Comparison of ENCODE assay signal across 8 cellular contexts in genomic region chr17:47841488-47842308, GRCh38. TPM values are rescaled to one million over a fixed set of nuclear protein-coding genes. Genes with fewer than 3 reads are reported as not detected.
DNase-seq lines count a peak whose midpoint lies in the region; ATAC-seq, FAIRE-seq and TF ChIP-seq lines count a peak whose summit lies in the region.

No MANE protein-coding gene starts in this region.

- peak overlapping the region; percentile 45; the same call in 1 of the 2 replicates for H3K9ac ChIP-seq in KMS-11

- H3K4me3 Mint-ChIP-seq in naive thymus-derived CD4-positive, alpha-beta T cell = peak overlapping the region; percentile 84 to 99 (median 94)

- intact Hi-C loops in naive thymus-derived CD4-positive, alpha-beta T cell (cut with micrococcal nuclease) = loop anchor here (1.0 to 10.0 kb wide), 10 partner anchors 10 to 776 kb away; partner anchors contain the start of genes LRRC46 (in 2 of the 2), MRPL10 (in 2 of the 2), PNPO (in 2 of the 2) and HOXB8 (in 1 of the 2)

- H3K4me3 ChIP-seq in AG04449 (ENCODE audit: low read depth, low read length) (peak overlapping the region; percentile 69), KMS-11 (IDR thresholded peaks at IDR 0.05; ENCODE audit: insufficient read depth, low read depth, low read length) (no peak overlapping the region), bronchial epithelial cell (ENCODE audit: low read depth, low read length) (peak overlapping the region; percentile 90)
- H3K4me3 ChIP-seq in naive thymus-derived CD4-positive, alpha-beta T cell (ENCODE audit: low read length) = peak overlapping the region; percentile 95

- peaks cover 0 to 4% (median 0%) of the 10 kb centered on the region in 5 donors for H3K36me3 Mint-ChIP-seq in naive thymus-derived CD4-positive, alpha-beta T cell

- H3K27ac Mint-ChIP-seq in naive thymus-derived CD4-positive, alpha-beta T cell = peak overlapping the region; percentile 55 to 93 (median 86)

- H3K79me2 ChIP-seq in KMS-11 (ENCODE audit: insufficient read depth, low read depth) = no peaks in the 10 kb centered on the region

- peak overlapping the region; percentile 79; the same call in 1 of the 2 replicates for H3K4me2 ChIP-seq in KMS-11

- ATAC-seq in naive thymus-derived CD4-positive, alpha-beta T cell = no peak
- no peak for ATAC-seq in GM18867 (IDR thresholded peaks at IDR 0.05; ENCODE audit: unreplicated experiment)

- peaks cover 9 to 46% (median 36%) of the 10 kb centered on the region in 7 donors for H3K4me1 Mint-ChIP-seq in naive thymus-derived CD4-positive, alpha-beta T cell

- no peaks in the 10 kb centered on the region for H4K20me1 ChIP-seq in KMS-11 (ENCODE audit: insufficient read depth)

- no peak overlapping the region for H3K27ac ChIP-seq in KMS-11
- H3K27ac ChIP-seq in naive thymus-derived CD4-positive, alpha-beta T cell (ENCODE audit: low read depth, low read length) = peak overlapping the region; percentile 75

- POLR2A ChIA-PET in AG04449 (lab: Yijun Ruan, JAX) = interaction anchor here (0.5 to 1.3 kb wide), 3 partner anchors 10 to 114 kb away, joined by 3 to 6 read pairs (median 5); partner anchors contain the start of genes LRRC46, MRPL10 and SP2
- POLR2A ChIA-PET in naive thymus-derived CD4-positive, alpha-beta T cell (lab: Charles Lee) = interaction anchor here (0.6 to 5.0 kb wide), 10 partner anchors 10 to 610 kb away, joined by 3 to 42 read pairs (median 4); partner anchors contain the start of genes CDK5RAP3, LRRC46, MRPL10 and SP2

- no peaks in the 10 kb centered on the region for H3K9me3 Mint-ChIP-seq in naive thymus-derived CD4-positive, alpha-beta T cell

- H3K4me1 ChIP-seq in KMS-11 (ENCODE audit: low read depth, poor library complexity, severe bottlenecking) = peaks cover 14% of the 10 kb centered on the region
- H3K4me1 ChIP-seq in naive thymus-derived CD4-positive, alpha-beta T cell (ENCODE audit: control insufficient read depth in 2 of 2, insufficient read depth in 2 of 2, low read length in 2 of 2) = peaks cover 19 to 21% of the 10 kb centered on the region in 2 donors

- DNase-seq in AG04449 (ENCODE audit: low read depth, low spot score) (no peak), bronchial epithelial cell (ENCODE audit: low read depth) (no peak), NCI-H69 (lab: John Stamatoyannopoulos, UW) (no peak), occipital lobe (lab: John Stamatoyannopoulos, UW) (no peak)
- DNase-seq in naive thymus-derived CD4-positive, alpha-beta T cell = no peak
- no peak for DNase-seq in activated effector memory CD4-positive, alpha-beta T cell treated with Interleukin-2 at 50 U/mL for 16 hours

- no peaks in the 10 kb centered on the region for H3K36me3 ChIP-seq in KMS-11 (ENCODE audit: insufficient read depth)
- H3K36me3 ChIP-seq in bronchial epithelial cell (ENCODE audit: control insufficient read depth, insufficient read depth, low read length) = peaks cover 4% of the 10 kb centered on the region
- peaks cover 0 to 24% (median 0%) of the 10 kb centered on the region in 3 experiments for H3K36me3 ChIP-seq in naive thymus-derived CD4-positive, alpha-beta T cell (ENCODE audit: control insufficient read depth in 2 of 3, insufficient read depth in 3 of 3, low read length in 3 of 3)

- H3K27me3 ChIP-seq in KMS-11 (ENCODE audit: insufficient read depth, low read depth) (peaks cover 18% of the 10 kb centered on the region), bronchial epithelial cell (ENCODE audit: control insufficient read depth, insufficient read depth, low read length) (no peaks in the 10 kb centered on the region)
- peaks cover 0 to 13% of the 10 kb centered on the region in 2 donors for H3K27me3 ChIP-seq in naive thymus-derived CD4-positive, alpha-beta T cell (ENCODE audit: control insufficient read depth in 2 of 2, insufficient read depth in 2 of 2, low read length in 2 of 2)

- peaks cover 14 to 30% (median 25%) of the 10 kb centered on the region in 5 donors for H3K27me3 Mint-ChIP-seq in naive thymus-derived CD4-positive, alpha-beta T cell

- no peaks in the 10 kb centered on the region for H3K9me3 ChIP-seq in naive thymus-derived CD4-positive, alpha-beta T cell (ENCODE audit: control insufficient read depth in 2 of 3, low read length in 3 of 3)

- FAIRE-seq in bronchial epithelial cell (lab: Jason Lieb, UNC) = no peak

- H2AFZ ChIP-seq in KMS-11 (ENCODE audit: low read depth) = peak overlapping the region; percentile 95

- no peak for TF ChIP-seq CTCF in AG04449 (IDR thresholded peaks at IDR 0.05; ENCODE audit: insufficient read depth, low read length, missing control alignments)
- peak; percentile 70; the same call in 1 of the 2 replicates for TF ChIP-seq CTCF in KMS-11 (conservative IDR thresholded peaks at IDR 0.05; ENCODE audit: low read depth, low read length)
- TF ChIP-seq CTCF in bronchial epithelial cell (IDR thresholded peaks at IDR 0.05; ENCODE audit: insufficient read depth, low read length, severe bottlenecking) = no peak

- CTCF ChIA-PET in AG04449 (lab: Yijun Ruan, JAX) = interaction anchor here (0.6 to 32.3 kb wide), 31 partner anchors 9 to 283 kb away, joined by 3 to 1547 read pairs (median 6); partner anchors contain the start of genes CDK5RAP3, LRRC46, MRPL10 and OSBPL7
- CTCF ChIA-PET in naive thymus-derived CD4-positive, alpha-beta T cell (lab: Charles Lee) = interaction anchor here (0.6 to 11.5 kb wide), 7 partner anchors 11 to 129 kb away, joined by 3 to 290 read pairs (median 6); partner anchors contain the start of genes CDK5RAP3, LRRC46, MRPL10 and OSBPL7

RNA-seq across cellular contexts. Expression of gene SCRN2, which starts 0.6 kb away (rescaled TPM):
- total RNA-seq in bronchial epithelial cell (23.7 and 28.2 TPM in 2 replicates), occipital lobe (17.8 TPM)
- total RNA-seq in naive thymus-derived CD4-positive, alpha-beta T cell = 10 to 100 TPM; 33.4 to 55.9 (median 41.4) TPM
- polyA plus RNA-seq in naive thymus-derived CD4-positive, alpha-beta T cell = 10 to 100 TPM; 27.5 to 34.8 TPM

RNA-seq across cellular contexts. Expression of gene SP6, which starts 9.3 kb away (rescaled TPM):
- total RNA-seq in bronchial epithelial cell (0.79 and 2.4 TPM in 2 replicates), occipital lobe (0.16 TPM)
- total RNA-seq in naive thymus-derived CD4-positive, alpha-beta T cell = under 1 TPM in 3 of 5 experiments, not detected in 2; 0.16 to 0.29 (median 0.22) TPM
- polyA plus RNA-seq in naive thymus-derived CD4-positive, alpha-beta T cell = under 1 TPM in 1 of 2 donors, not detected in 1; 0.05 TPM

RNA-seq across cellular contexts. Expression of gene LRRC46, which starts 10.2 kb away (rescaled TPM):
- not detected in 2 replicates for total RNA-seq in bronchial epithelial cell
- total RNA-seq in naive thymus-derived CD4-positive, alpha-beta T cell = 1 to 10 TPM in 2 of 5 experiments, under 1 TPM in 3; 0.20 to 1.7 (median 0.66) TPM
- polyA plus RNA-seq in naive thymus-derived CD4-positive, alpha-beta T cell = 1 to 10 TPM; 1.2 to 1.8 TPM
- not detected for total RNA-seq in occipital lobe

RNA-seq across cellular contexts. Expression of gene MRPL10, which starts 10.4 kb away (rescaled TPM):
- total RNA-seq in bronchial epithelial cell (9.6 and 14.0 TPM in 2 replicates), occipital lobe (9.7 TPM)
- total RNA-seq in naive thymus-derived CD4-positive, alpha-beta T cell = 10 to 100 TPM; 33.6 to 51.2 (median 35.7) TPM
- 10 to 100 TPM; 36.5 to 44.0 TPM for polyA plus RNA-seq in naive thymus-derived CD4-positive, alpha-beta T cell

RNA-seq across cellular contexts. Expression of gene OSBPL7, which starts 20.1 kb away (rescaled TPM):
- total RNA-seq in bronchial epithelial cell (1.3 and 1.5 TPM in 2 replicates), occipital lobe (4.5 TPM)
- total RNA-seq in naive thymus-derived CD4-positive, alpha-beta T cell = 10 to 100 TPM; 36.6 to 46.1 (median 41.4) TPM
- polyA plus RNA-seq in naive thymus-derived CD4-positive, alpha-beta T cell = 1 to 10 TPM; 4.0 to 6.3 TPM
